Comparison of ENCODE assay signal across 12 cellular contexts in genomic region chr22:42868751-42869251, GRCh38. TPM values are rescaled to one million over a fixed set of nuclear protein-coding genes. Genes with fewer than 3 reads are reported as not detected.
DNase-seq lines count a peak whose midpoint lies in the region; ATAC-seq and TF ChIP-seq lines count a peak whose summit lies in the region.
"Had no signal": no experiment of that assay in that cellular context is flagged by ENCODE, and none has a peak within 500 bp of the region (broad histone marks: within the 10 kb centered on the region; RNA-seq: fewer than 3 reads in every experiment).

No MANE protein-coding gene starts in this region.

- H3K36me3 ChIP-seq in esophagus muscularis mucosa (peaks cover 16 to 49% (median 44%) of the 10 kb centered on the region in 4 donors), upper lobe of right lung (peaks cover 45% of the 10 kb centered on the region), brain microvascular endothelial cell (replicated peaks) (peaks cover 13% of the 10 kb centered on the region)

- peak; percentile 68 for ATAC-seq in upper lobe of right lung
- no peak for ATAC-seq in GM21526 (IDR thresholded peaks at IDR 0.05; ENCODE audit: low FRiP score, unreplicated experiment)
- ATAC-seq: naive thymus-derived CD8-positive, alpha-beta T cell had no signal

- no peaks in the 10 kb centered on the region for H3K9me3 ChIP-seq in esophagus muscularis mucosa
- H3K9me3 ChIP-seq in upper lobe of right lung, result no peaks in the 10 kb centered on the region
- H3K9me3 ChIP-seq: A549 had no signal

- TF ChIP-seq CTCF in esophagus muscularis mucosa (IDR thresholded peaks at IDR 0.05), result no peak
- TF ChIP-seq CTCF in upper lobe of right lung (IDR thresholded peaks at IDR 0.05), result no peak
- TF ChIP-seq CTCF in brain microvascular endothelial cell (IDR thresholded peaks at IDR 0.05; ENCODE audit: low read depth, low read length, missing control alignments), result no peak

- 43% methylated on average over 14 of the region's 16 CpGs for WGBS in esophagus muscularis mucosa

- in situ Hi-C loops in brain microvascular endothelial cell (cut with HindIII; ENCODE audit: low pct_ligation_motif_present, low sequenced_read_pairs), result no loop called here

- peak overlapping the region; percentile 64 to 68 (median 66) for H3K27ac ChIP-seq in esophagus muscularis mucosa (replicated peaks in 1 of 4)
- H3K27ac ChIP-seq in upper lobe of right lung, result peak overlapping the region; percentile 34
- no peak overlapping the region for H3K27ac ChIP-seq in brain microvascular endothelial cell

- no peaks in the 10 kb centered on the region for H3K27me3 ChIP-seq in esophagus muscularis mucosa
- H3K27me3 ChIP-seq in upper lobe of right lung, result no peaks in the 10 kb centered on the region
- H3K27me3 ChIP-seq in brain microvascular endothelial cell (replicated peaks), result no peaks in the 10 kb centered on the region

- intact Hi-C loops in esophagus muscularis mucosa (cut with DNase I) (loop anchor here (5.0 kb wide), 1 partner anchor 164 kb away; no protein-coding TSS in a partner anchor), upper lobe of right lung (cut with DNase I) (no loop called here)

- no peak for TF ChIP-seq POLR2A in esophagus muscularis mucosa (IDR thresholded peaks at IDR 0.05; ENCODE audit: low read depth)

- DNase-seq in NCI-H2107 treated with DMSO at 0.1 percent for 48 hours (lab: John Stamatoyannopoulos, UW; ENCODE audit: unreplicated experiment), result peak; percentile 35
- DNase-seq in NCI-H2107 (lab: John Stamatoyannopoulos, UW), result no peak
- no peak for DNase-seq in esophagus muscularis mucosa (ENCODE audit: extremely low spot score)
- DNase-seq in medulla oblongata (ENCODE audit: extremely low spot score), result peak; percentile 35
- DNase-seq in upper lobe of right lung, result peak; percentile 85
- DNase-seq in brain microvascular endothelial cell, result no peak
- DNase-seq in germinal center (ENCODE audit: low spot score), result no peak
- DNase-seq: NCI-H774; stimulated activated CD4-positive, alpha-beta T cell treated with anti-CD3 and anti-CD28 coated beads, Interleukin-4, amount 100 ng/mL, for 4 hours had no signal

- H3K4me3 ChIP-seq in esophagus muscularis mucosa, result no peak overlapping the region
- H3K4me3 ChIP-seq in upper lobe of right lung, result no peak overlapping the region
- H3K4me3 ChIP-seq in brain microvascular endothelial cell (ENCODE audit: low read depth, low read length), result no peak overlapping the region
- H3K4me3 ChIP-seq: A549 had no signal

- no peak for TF ChIP-seq EP300 in esophagus muscularis mucosa (IDR thresholded peaks at IDR 0.05)

- H3K4me1 ChIP-seq in esophagus muscularis mucosa (peaks cover 12 to 26% (median 23%) of the 10 kb centered on the region in 4 donors), upper lobe of right lung (peaks cover 10% of the 10 kb centered on the region)
- H3K4me1 ChIP-seq: A549 had no signal

RNA-seq across cellular contexts. Expression of gene ARFGAP3, which starts 11.7 kb away (rescaled TPM):
- total RNA-seq in esophagus muscularis mucosa (10 to 100 TPM; 38.8 to 63.5 (median 41.4) TPM), upper lobe of right lung (53.7 TPM)

Comparison
In these comparisons a context has a peak if more than half of its experiments do, and no peak if none do; other contexts are left out.
1. DNase-seq: peak in NCI-H2107 treated with DMSO at 0.1 percent for 48 hours (single experiment), medulla oblongata (single experiment) and upper lobe of right lung (single experiment); none in NCI-H2107 (single experiment), esophagus muscularis mucosa (single experiment), brain microvascular endothelial cell (single experiment) and germinal center (single experiment).